In the genomic region with DNA sequence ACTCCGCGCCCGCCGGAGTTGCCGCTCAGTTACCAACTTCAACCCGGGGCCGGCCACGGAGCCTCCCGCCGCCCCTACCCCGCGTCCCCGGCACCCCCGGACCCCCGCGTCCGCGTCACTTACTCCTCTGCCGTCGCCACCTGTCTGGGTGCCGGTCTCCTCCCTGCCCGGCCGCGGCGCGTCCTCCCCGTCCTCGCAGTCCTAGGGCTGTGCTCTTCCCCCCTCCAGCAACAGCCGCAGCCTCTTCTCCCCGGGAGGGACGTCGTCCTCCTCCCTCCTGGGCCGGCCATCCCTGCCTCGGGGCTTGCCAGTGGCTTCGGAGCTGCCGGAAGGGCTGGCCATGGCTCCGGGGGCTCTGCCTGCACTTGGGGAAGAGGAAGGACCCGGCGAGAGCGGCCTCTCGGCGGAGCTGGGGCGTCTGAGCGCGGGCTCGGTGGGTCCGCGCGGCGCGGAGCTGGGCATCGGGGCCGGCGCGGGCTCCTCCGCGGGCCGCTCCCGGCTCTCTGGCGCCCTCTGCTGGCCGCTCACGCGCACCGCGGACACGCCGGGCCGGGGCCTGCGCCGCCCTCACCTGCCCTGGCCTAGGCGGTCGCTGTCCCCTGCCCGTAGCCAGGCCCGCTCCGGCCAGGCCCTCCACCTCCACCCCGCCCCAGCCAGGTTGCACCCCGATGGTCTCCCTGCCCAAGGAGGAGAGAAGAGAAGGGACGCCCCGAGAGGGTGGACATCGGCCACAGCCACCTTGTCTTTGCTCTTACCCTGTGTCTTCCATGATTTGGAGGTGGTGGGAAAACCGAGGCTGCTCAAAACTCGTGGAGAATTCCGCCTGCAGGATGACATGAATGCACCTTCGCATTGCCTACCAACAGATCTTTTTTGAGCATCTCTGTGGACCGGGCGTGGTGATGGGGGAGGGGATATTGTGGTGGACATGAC, we compare ENCODE assay signal across 8 cellular contexts. TPM values are rescaled to one million over a fixed set of nuclear protein-coding genes. Genes with fewer than 3 reads are reported as not detected.
DNase-seq lines count a peak whose midpoint lies in the region; ATAC-seq and TF ChIP-seq lines count a peak whose summit lies in the region.
"Not testable (repeated sequence)": the region's sequence is repeated elsewhere in the genome, so short reads cannot be mapped to it uniquely, and the experiment has no call there.

No MANE protein-coding gene starts in this region.

- 6 to 44% methylated on average over 6 to 49 of the region's 86 CpGs for WGBS in body of pancreas, 2 donors

- not testable (repeated sequence) for H3K9me3 ChIP-seq in BLaER1 treated with 17β-estradiol and CSF1 and Interleukin-3, amounts not matched to agents 10 nM and 100 nM (replicated peaks in 1 of 11); HEK293 (ENCODE audit: control insufficient read depth, insufficient read depth, low read depth, low read length); body of pancreas; neuron (ENCODE audit: low read length)

- TF ChIP-seq CTCF in HEK293 (tag by site-specific recombination; IDR thresholded peaks at IDR 0.05): not testable (repeated sequence)
- TF ChIP-seq CTCF in body of pancreas (IDR thresholded peaks at IDR 0.05): peak in 6 of 7 experiments; percentile 28 to 89 (median 86)

- H3K4me2 ChIP-seq in BLaER1 treated with 17β-estradiol and CSF1 and Interleukin-3, amounts not matched to agents 10 nM and 100 nM: peak overlapping the region; percentile 71 to 90 (median 78)

- POLR2A ChIA-PET in HEK293 (lab: Yijun Ruan, JAX): not testable (repeated sequence)

- peaks cover 0 to 10% (median 8%) of the 10 kb centered on the region in 11 experiments; a peak in 9 of 22 replicates for H3K27me3 ChIP-seq in BLaER1 treated with 17β-estradiol and CSF1 and Interleukin-3, amounts not matched to agents 10 nM and 100 nM
- H3K27me3 ChIP-seq in body of pancreas: not testable (repeated sequence)
- peaks cover 21% of the 10 kb centered on the region for H3K27me3 ChIP-seq in neuron (ENCODE audit: insufficient read depth, low read length)

- H4K20me1 ChIP-seq in BLaER1 treated with 17β-estradiol and CSF1 and Interleukin-3, amounts not matched to agents 10 nM and 100 nM: not testable (repeated sequence)

- peak overlapping the region; percentile 50 to 69 (median 58) for H3K4me3 ChIP-seq in BLaER1 treated with 17β-estradiol and CSF1 and Interleukin-3, amounts not matched to agents 10 nM and 100 nM
- H3K4me3 ChIP-seq in HEK293 (ENCODE audit: low read depth, low read length) (peak overlapping the region; percentile 47), body of pancreas (peak overlapping the region in 1 of 2 donors; percentile 37), neuron (ENCODE audit: low read length) (peak overlapping the region; percentile 33)

- H3K36me3 ChIP-seq in BLaER1 treated with 17β-estradiol and CSF1 and Interleukin-3, amounts not matched to agents 10 nM and 100 nM; HEK293 (ENCODE audit: control insufficient read depth in 2 of 2, insufficient read depth in 1 of 2, low read length in 2 of 2); body of pancreas (replicated peaks in 1 of 2; ENCODE audit: insufficient read depth in 1 of 2, low read depth in 2 of 2); neuron (ENCODE audit: insufficient read depth, low read length): not testable (repeated sequence)

- not testable (repeated sequence) for TF ChIP-seq POLR2A in body of pancreas (IDR thresholded peaks at IDR 0.05)

- CTCF ChIA-PET in HEK293 (lab: Yijun Ruan, JAX): interaction anchor here (0.6 to 1.8 kb wide), 6 partner anchors 11 to 226 kb away, joined by 3 to 11 read pairs (median 3); no protein-coding TSS in a partner anchor

- H2AFZ ChIP-seq in neuron (ENCODE audit: low read depth, low read length): peak overlapping the region; percentile 55

- DNase-seq in NCI-H82 (lab: John Stamatoyannopoulos, UW) (peak; percentile 43), body of pancreas (peak; percentile 46 to 66 (median 56)), left cardiac atrium (peak; percentile 50)
- DNase-seq in activated CD4-positive, alpha-beta T cell treated with anti-CD3 and anti-CD28 coated beads for 48 hours: peak; percentile 70
- DNase-seq in stimulated activated CD8-positive, alpha-beta memory T cell treated with anti-CD3 and anti-CD28 coated beads, Interleukin-4, amount 100 ng/mL, for 1 hour (ENCODE audit: low read depth in 2 of 2, low spot score in 1 of 2): peak; percentile 34 to 47

- H3K4me1 ChIP-seq in BLaER1 treated with 17β-estradiol and CSF1 and Interleukin-3, amounts not matched to agents 10 nM and 100 nM: peaks cover 3 to 16% (median 8%) of the 10 kb centered on the region in 10 experiments; a peak in 18 of 20 replicates
- H3K4me1 ChIP-seq in HEK293 (ENCODE audit: control insufficient read depth, insufficient read depth, low read length); body of pancreas; neuron (ENCODE audit: insufficient read depth, low read length): not testable (repeated sequence)

- H3K27ac ChIP-seq in BLaER1 treated with 17β-estradiol and CSF1 and Interleukin-3, amounts not matched to agents 10 nM and 100 nM: peak overlapping the region in 4 of 11 experiments; percentile 35 to 50 (median 43); a peak in 3 of 22 replicates
- not testable (repeated sequence) for H3K27ac ChIP-seq in HEK293 (ENCODE audit: extremely low read depth, low read depth, low read length)
- H3K27ac ChIP-seq in body of pancreas: peak overlapping the region in 1 of 4 donors; percentile 34

- ATAC-seq in body of pancreas: peak; percentile 62
- peak in 1 of 2 donors; percentile 57 for ATAC-seq in left cardiac atrium

- intact Hi-C loops in body of pancreas (cut with DNase I): not testable (repeated sequence)
- intact Hi-C loops in left cardiac atrium (cut with DNase I): loop anchor here in 1 of 2 donors (2.0 kb wide), 1 partner anchor 62 kb away; no protein-coding TSS in a partner anchor

- H3K9ac ChIP-seq in BLaER1 treated with 17β-estradiol and CSF1 and Interleukin-3, amounts not matched to agents 10 nM and 100 nM: peak overlapping the region; percentile 49 to 75 (median 63); a peak in 19 of 22 replicates

TF ChIP-seq in HEK293, 187 proteins besides CTCF, POLR2A, EP300 and RAD21:
- peak; percentile 92 for TF ChIP-seq ZNF341 (tag by site-specific recombination; IDR thresholded peaks at IDR 0.05; ENCODE audit: low read depth)
- TF ChIP-seq ZNF335 (tag by site-specific recombination; conservative IDR thresholded peaks at IDR 0.05): peak; percentile 70
- TF ChIP-seq, protein P1, sequence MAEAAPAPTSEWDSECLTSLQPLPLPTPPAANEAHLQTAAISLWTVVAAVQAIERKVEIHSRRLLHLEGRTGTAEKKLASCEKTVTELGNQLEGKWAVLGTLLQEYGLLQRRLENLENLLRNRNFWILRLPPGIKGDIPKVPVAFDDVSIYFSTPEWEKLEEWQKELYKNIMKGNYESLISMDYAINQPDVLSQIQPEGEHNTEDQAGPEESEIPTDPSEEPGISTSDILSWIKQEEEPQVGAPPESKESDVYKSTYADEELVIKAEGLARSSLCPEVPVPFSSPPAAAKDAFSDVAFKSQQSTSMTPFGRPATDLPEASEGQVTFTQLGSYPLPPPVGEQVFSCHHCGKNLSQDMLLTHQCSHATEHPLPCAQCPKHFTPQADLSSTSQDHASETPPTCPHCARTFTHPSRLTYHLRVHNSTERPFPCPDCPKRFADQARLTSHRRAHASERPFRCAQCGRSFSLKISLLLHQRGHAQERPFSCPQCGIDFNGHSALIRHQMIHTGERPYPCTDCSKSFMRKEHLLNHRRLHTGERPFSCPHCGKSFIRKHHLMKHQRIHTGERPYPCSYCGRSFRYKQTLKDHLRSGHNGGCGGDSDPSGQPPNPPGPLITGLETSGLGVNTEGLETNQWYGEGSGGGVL (tag by site-specific recombination; IDR thresholded peaks at IDR 0.05): peak; percentile 35; the same call in 1 of the 2 replicates
- TF ChIP-seq, protein P2, sequence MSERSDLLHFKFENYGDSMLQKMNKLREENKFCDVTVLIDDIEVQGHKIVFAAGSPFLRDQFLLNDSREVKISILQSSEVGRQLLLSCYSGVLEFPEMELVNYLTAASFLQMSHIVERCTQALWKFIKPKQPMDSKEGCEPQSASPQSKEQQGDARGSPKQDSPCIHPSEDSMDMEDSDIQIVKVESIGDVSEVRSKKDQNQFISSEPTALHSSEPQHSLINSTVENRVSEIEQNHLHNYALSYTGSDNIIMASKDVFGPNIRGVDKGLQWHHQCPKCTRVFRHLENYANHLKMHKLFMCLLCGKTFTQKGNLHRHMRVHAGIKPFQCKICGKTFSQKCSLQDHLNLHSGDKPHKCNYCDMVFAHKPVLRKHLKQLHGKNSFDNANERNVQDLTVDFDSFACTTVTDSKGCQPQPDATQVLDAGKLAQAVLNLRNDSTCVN (tag by site-specific recombination; optimal IDR thresholded peaks at IDR 0.05): peak; percentile 79
TF ChIP-seq in HEK293: peak in this region for 4; not testable (repeated sequence) for 183.

RNA-seq across cellular contexts. Expression of a gene that starts 28.4 kb away (rescaled TPM):
- total RNA-seq in body of pancreas: not detected
- not detected for total RNA-seq in left cardiac atrium
